Comparison of ENCODE assay signal across 8 cellular contexts in genomic region chr16:2475413-2476344, GRCh38.
DNase-seq lines count a peak whose midpoint lies in the region; ATAC-seq and TF ChIP-seq lines count a peak whose summit lies in the region.

No MANE protein-coding gene starts in this region.

- 0 out of 2 replicates have a peak, but pooled peaks have one; percentile 4 for TF ChIP-seq CTCF in MM.1S (IDR thresholded peaks at IDR 0.05; ENCODE audit: low read length)

- no peak overlapping the region for H3K27ac ChIP-seq in MM.1S (ENCODE audit: low read length)

- H3K9ac ChIP-seq in MM.1S (ENCODE audit: low read length) (peak overlapping the region; percentile 29; the same call in 1 of the 2 replicates), iPS-15b (ENCODE audit: low read depth, low read length) (no peak overlapping the region)

- H3K4me2 ChIP-seq in MM.1S (ENCODE audit: low read depth, low read length): peak overlapping the region; percentile 98

- H3K4me3 ChIP-seq in MM.1S (ENCODE audit: low read length) (peak overlapping the region; percentile 67), iPS-15b (ENCODE audit: low read depth, low read length) (peak overlapping the region; percentile 59)

- H3K79me2 ChIP-seq in MM.1S (ENCODE audit: low read length): peaks cover 23% of the 10 kb centered on the region

- H3K36me3 ChIP-seq in MM.1S (replicated peaks; ENCODE audit: insufficient read depth, low read length) (no peaks in the 10 kb centered on the region), iPS-15b (ENCODE audit: control insufficient read depth, insufficient read depth, low read length) (no peaks in the 10 kb centered on the region)

- no peaks in the 10 kb centered on the region for H3K9me2 ChIP-seq in MM.1S (replicated peaks; ENCODE audit: insufficient read depth, low read length)

- H3K9me3 ChIP-seq in MM.1S (replicated peaks; ENCODE audit: insufficient read depth, low read length) (no peaks in the 10 kb centered on the region), iPS-15b (ENCODE audit: control insufficient read depth, insufficient read depth, low read length) (no peaks in the 10 kb centered on the region)

- no peaks in the 10 kb centered on the region for H4K20me1 ChIP-seq in MM.1S (ENCODE audit: insufficient read depth, low read length)

- H3K4me1 ChIP-seq in MM.1S (ENCODE audit: low read length) (no peaks in the 10 kb centered on the region), iPS-15b (ENCODE audit: control insufficient read depth, insufficient read depth, low read length) (peaks cover 2% of the 10 kb centered on the region)

- ATAC-seq in HG03025 (IDR thresholded peaks at IDR 0.05; ENCODE audit: low FRiP score, unreplicated experiment): no peak

- peak overlapping the region; percentile 58 for H2AFZ ChIP-seq in MM.1S (ENCODE audit: low read length)

- H3K27me3 ChIP-seq in MM.1S (replicated peaks; ENCODE audit: insufficient read depth, low read length): peaks cover 26% of the 10 kb centered on the region
- H3K27me3 ChIP-seq in iPS-15b (ENCODE audit: control insufficient read depth, insufficient read depth, low read length): peaks cover 9% of the 10 kb centered on the region

- DNase-seq in activated T-cell treated with anti-CD3 and anti-CD28 coated beads for 48 hours (ENCODE audit: low read depth) (peak; percentile 40), activated T-cell treated with anti-CD3 and anti-CD28 coated beads for 4 hours (no peak), MM.1S (peak; percentile 32), AG20443 (ENCODE audit: low spot score) (no peak)
- DNase-seq in activated effector memory CD4-positive, alpha-beta T cell treated with anti-CD3 and anti-CD28 coated beads, Interleukin-2, amount 50 U/mL, for 16 hours: peak; percentile 75
- peak; percentile 61 for DNase-seq in stimulated activated CD8-positive, alpha-beta memory T cell treated with anti-CD3 and anti-CD28 coated beads, Interleukin-4, amount 100 ng/mL, for 48 hours

- H3F3A ChIP-seq in MM.1S (ENCODE audit: insufficient read depth, low read length): peaks cover 6% of the 10 kb centered on the region; the same call in 1 of the 2 replicates

Comparison
In these comparisons a context has a peak if more than half of its experiments do, and no peak if none do; other contexts are left out.
1. DNase-seq: peak in activated T-cell treated with anti-CD3 and anti-CD28 coated beads for 48 hours (single experiment), MM.1S (single experiment), activated effector memory CD4-positive, alpha-beta T cell treated with anti-CD3 and anti-CD28 coated beads, Interleukin-2, amount 50 U/mL, for 16 hours (single experiment) and stimulated activated CD8-positive, alpha-beta memory T cell treated with anti-CD3 and anti-CD28 coated beads, Interleukin-4, amount 100 ng/mL, for 48 hours (single experiment); none in activated T-cell treated with anti-CD3 and anti-CD28 coated beads for 4 hours (single experiment) and AG20443 (single experiment).